ENCODE assay signal across 1 cellular context in the genomic region with DNA sequence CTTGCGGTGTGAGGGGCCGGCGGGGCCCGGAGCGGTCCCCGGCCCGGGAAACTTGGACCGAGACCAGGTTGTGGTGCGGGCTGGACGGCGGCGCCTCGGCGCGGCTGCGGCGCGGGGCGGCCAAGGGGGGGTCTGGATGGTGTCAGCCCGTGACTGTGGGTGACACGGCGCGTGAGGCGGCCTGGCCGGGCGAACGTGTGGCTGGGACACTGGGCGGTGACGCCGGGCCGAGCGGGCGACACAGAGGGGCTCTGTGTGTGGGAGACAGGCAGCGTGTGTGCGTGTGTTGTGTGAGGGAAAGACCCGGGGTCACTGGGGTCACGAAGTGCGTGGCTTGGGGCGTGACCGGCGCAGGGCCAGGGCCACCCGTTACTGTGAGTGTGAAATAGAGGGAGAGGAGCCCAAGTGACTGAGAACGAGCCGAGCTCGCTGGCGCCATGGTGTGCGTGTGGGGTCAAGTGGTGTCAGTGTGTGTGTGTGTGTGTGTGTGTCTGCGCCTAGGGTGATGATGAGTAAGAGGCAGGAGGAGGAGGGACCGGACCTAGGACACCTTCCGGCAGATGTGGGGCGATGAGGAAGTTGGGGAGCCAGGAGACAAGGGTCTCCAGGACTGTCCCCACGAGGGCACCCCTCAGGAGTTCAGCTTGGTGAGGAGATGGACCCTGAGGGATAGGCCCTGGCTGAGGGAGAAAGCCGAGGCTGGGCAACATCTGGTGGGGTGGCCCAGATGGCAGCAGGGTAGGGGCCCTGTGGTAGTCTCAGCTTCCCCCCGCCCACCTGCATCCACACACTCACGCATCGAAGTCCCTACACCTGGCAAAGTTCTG.
TF ChIP-seq lines count a peak whose summit lies in the region.

No MANE protein-coding gene starts in this region.

TF ChIP-seq in K562, 482 proteins besides CTCF, POLR2A, EP300 and RAD21 (continued from another document and continues in another):
- TF ChIP-seq, protein P1, sequence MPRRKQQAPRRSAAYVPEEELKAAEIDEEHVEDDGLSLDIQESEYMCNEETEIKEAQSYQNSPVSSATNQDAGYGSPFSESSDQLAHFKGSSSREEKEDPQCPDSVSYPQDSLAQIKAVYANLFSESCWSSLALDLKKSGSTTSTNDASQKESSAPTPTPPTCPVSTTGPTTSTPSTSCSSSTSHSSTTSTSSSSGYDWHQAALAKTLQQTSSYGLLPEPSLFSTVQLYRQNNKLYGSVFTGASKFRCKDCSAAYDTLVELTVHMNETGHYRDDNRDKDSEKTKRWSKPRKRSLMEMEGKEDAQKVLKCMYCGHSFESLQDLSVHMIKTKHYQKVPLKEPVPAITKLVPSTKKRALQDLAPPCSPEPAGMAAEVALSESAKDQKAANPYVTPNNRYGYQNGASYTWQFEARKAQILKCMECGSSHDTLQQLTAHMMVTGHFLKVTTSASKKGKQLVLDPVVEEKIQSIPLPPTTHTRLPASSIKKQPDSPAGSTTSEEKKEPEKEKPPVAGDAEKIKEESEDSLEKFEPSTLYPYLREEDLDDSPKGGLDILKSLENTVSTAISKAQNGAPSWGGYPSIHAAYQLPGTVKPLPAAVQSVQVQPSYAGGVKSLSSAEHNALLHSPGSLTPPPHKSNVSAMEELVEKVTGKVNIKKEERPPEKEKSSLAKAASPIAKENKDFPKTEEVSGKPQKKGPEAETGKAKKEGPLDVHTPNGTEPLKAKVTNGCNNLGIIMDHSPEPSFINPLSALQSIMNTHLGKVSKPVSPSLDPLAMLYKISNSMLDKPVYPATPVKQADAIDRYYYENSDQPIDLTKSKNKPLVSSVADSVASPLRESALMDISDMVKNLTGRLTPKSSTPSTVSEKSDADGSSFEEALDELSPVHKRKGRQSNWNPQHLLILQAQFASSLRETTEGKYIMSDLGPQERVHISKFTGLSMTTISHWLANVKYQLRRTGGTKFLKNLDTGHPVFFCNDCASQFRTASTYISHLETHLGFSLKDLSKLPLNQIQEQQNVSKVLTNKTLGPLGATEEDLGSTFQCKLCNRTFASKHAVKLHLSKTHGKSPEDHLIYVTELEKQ (CRISPR knock-in tag; IDR thresholded peaks at IDR 0.05): no peak
- TF ChIP-seq LARP7 (IDR thresholded peaks at IDR 0.05) (0 out of 2 replicates have a peak, but pooled peaks have one; percentile 66), SLC30A9 (CRISPR knock-in tag; IDR thresholded peaks at IDR 0.05) (no peak), ZNF239 (CRISPR knock-in tag; IDR thresholded peaks at IDR 0.05) (no peak), SRSF7 (optimal IDR thresholded peaks at IDR 0.05; ENCODE audit: low read depth, low read length) (no peak), MYC (IDR thresholded peaks at IDR 0.05; ENCODE audit: low read depth, low read length) (peak; percentile 58; the same call in 1 of the 2 replicates), MYC (CRISPR knock-in tag; IDR thresholded peaks at IDR 0.05; ENCODE audit: borderline replicate concordance, low read depth) (peak; percentile 33; the same call in 1 of the 2 replicates), ZFPM2 (CRISPR knock-in tag; IDR thresholded peaks at IDR 0.05) (no peak), HCFC1 (IDR thresholded peaks at IDR 0.05; ENCODE audit: low read depth, low read length) (no peak), KAT8 (IDR thresholded peaks at IDR 0.05; ENCODE audit: low read depth) (no peak), TSC22D4 (tag; IDR thresholded peaks at IDR 0.05) (no peak), ZNF263 (CRISPR knock-in tag; IDR thresholded peaks at IDR 0.05; ENCODE audit: borderline replicate concordance) (peak; percentile 73; the same call in 1 of the 2 replicates), ESRRB (CRISPR knock-in tag; IDR thresholded peaks at IDR 0.05; ENCODE audit: borderline replicate concordance) (no peak), ZNF512 (tag; IDR thresholded peaks at IDR 0.05) (no peak), SMAD3 (CRISPR knock-in tag; conservative IDR thresholded peaks at IDR 0.05) (no peak), ATF1 (CRISPR knock-in tag; IDR thresholded peaks at IDR 0.05) (no peak), ATF1 (tag; IDR thresholded peaks at IDR 0.05) (no peak; the same call in 1 of the 2 replicates), FOS (IDR thresholded peaks at IDR 0.05; ENCODE audit: extremely low read depth, insufficient read length) (no peak), TAF9B (IDR thresholded peaks at IDR 0.05; ENCODE audit: partially characterized antibody) (no peak), BHLHE40 (IDR thresholded peaks at IDR 0.05; ENCODE audit: low read length) (peak; percentile 56), ZNF316 (IDR thresholded peaks at IDR 0.05) (0 out of 2 replicates have a peak, but pooled peaks have one; percentile 12), MTA2 (IDR thresholded peaks at IDR 0.05; ENCODE audit: low read depth) (no peak), SP1 (CRISPR knock-in tag; IDR thresholded peaks at IDR 0.05) (peak; percentile 57), SMAD4 (CRISPR knock-in tag; conservative IDR thresholded peaks at IDR 0.05) (peak; percentile 80), ZBED1 (IDR thresholded peaks at IDR 0.05) (no peak), DMBX1 (CRISPR knock-in tag; IDR thresholded peaks at IDR 0.05; ENCODE audit: borderline replicate concordance) (no peak), KLF10 (CRISPR knock-in tag; IDR thresholded peaks at IDR 0.05) (no peak), BRCA1 (IDR thresholded peaks at IDR 0.05) (no peak), BRCA1 (CRISPR knock-in tag; IDR thresholded peaks at IDR 0.05) (no peak), TEAD1 (CRISPR knock-in tag; IDR thresholded peaks at IDR 0.05) (no peak), ZNF583 (CRISPR knock-in tag; IDR thresholded peaks at IDR 0.05) (no peak), NFE2 (IDR thresholded peaks at IDR 0.05; ENCODE audit: low read depth) (no peak), NFIC (IDR thresholded peaks at IDR 0.05) (peak; percentile 51), ETV6 (IDR thresholded peaks at IDR 0.05; ENCODE audit: borderline replicate concordance in 1 of 2, low read depth in 2 of 2, low read length in 1 of 2) (no peak), ETV6 (CRISPR knock-in tag; IDR thresholded peaks at IDR 0.05; ENCODE audit: borderline replicate concordance) (no peak), PML (IDR thresholded peaks at IDR 0.05; ENCODE audit: low read length) (no peak), BRF1 (IDR thresholded peaks at IDR 0.05; ENCODE audit: borderline replicate concordance, extremely low read depth, insufficient read length) (no peak), SREBF2 (CRISPR knock-in tag; IDR thresholded peaks at IDR 0.05) (no peak), MCM7 (IDR thresholded peaks at IDR 0.05) (no peak), PTTG1 (tag; IDR thresholded peaks at IDR 0.05; ENCODE audit: low read depth) (no peak)
- TF ChIP-seq, protein P2, sequence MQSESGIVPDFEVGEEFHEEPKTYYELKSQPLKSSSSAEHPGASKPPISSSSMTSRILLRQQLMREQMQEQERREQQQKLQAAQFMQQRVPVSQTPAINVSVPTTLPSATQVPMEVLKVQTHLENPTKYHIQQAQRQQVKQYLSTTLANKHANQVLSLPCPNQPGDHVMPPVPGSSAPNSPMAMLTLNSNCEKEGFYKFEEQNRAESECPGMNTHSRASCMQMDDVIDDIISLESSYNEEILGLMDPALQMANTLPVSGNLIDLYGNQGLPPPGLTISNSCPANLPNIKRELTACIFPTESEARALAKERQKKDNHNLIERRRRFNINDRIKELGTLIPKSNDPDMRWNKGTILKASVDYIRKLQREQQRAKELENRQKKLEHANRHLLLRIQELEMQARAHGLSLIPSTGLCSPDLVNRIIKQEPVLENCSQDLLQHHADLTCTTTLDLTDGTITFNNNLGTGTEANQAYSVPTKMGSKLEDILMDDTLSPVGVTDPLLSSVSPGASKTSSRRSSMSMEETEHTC (IDR thresholded peaks at IDR 0.05): no peak
- TF ChIP-seq, protein P3, sequence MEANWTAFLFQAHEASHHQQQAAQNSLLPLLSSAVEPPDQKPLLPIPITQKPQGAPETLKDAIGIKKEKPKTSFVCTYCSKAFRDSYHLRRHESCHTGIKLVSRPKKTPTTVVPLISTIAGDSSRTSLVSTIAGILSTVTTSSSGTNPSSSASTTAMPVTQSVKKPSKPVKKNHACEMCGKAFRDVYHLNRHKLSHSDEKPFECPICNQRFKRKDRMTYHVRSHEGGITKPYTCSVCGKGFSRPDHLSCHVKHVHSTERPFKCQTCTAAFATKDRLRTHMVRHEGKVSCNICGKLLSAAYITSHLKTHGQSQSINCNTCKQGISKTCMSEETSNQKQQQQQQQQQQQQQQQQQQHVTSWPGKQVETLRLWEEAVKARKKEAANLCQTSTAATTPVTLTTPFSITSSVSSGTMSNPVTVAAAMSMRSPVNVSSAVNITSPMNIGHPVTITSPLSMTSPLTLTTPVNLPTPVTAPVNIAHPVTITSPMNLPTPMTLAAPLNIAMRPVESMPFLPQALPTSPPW (CRISPR knock-in tag; IDR thresholded peaks at IDR 0.05): no peak; the same call in 1 of the 2 replicates
- TF ChIP-seq, protein P4, sequence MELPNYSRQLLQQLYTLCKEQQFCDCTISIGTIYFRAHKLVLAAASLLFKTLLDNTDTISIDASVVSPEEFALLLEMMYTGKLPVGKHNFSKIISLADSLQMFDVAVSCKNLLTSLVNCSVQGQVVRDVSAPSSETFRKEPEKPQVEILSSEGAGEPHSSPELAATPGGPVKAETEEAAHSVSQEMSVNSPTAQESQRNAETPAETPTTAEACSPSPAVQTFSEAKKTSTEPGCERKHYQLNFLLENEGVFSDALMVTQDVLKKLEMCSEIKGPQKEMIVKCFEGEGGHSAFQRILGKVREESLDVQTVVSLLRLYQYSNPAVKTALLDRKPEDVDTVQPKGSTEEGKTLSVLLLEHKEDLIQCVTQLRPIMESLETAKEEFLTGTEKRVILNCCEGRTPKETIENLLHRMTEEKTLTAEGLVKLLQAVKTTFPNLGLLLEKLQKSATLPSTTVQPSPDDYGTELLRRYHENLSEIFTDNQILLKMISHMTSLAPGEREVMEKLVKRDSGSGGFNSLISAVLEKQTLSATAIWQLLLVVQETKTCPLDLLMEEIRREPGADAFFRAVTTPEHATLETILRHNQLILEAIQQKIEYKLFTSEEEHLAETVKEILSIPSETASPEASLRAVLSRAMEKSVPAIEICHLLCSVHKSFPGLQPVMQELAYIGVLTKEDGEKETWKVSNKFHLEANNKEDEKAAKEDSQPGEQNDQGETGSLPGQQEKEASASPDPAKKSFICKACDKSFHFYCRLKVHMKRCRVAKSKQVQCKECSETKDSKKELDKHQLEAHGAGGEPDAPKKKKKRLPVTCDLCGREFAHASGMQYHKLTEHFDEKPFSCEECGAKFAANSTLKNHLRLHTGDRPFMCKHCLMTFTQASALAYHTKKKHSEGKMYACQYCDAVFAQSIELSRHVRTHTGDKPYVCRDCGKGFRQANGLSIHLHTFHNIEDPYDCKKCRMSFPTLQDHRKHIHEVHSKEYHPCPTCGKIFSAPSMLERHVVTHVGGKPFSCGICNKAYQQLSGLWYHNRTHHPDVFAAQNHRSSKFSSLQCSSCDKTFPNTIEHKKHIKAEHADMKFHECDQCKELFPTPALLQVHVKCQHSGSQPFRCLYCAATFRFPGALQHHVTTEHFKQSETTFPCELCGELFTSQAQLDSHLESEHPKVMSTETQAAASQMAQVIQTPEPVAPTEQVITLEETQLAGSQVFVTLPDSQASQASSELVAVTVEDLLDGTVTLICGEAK (IDR thresholded peaks at IDR 0.05): peak; percentile 80
- TF ChIP-seq, protein P4 (CRISPR knock-in tag; IDR thresholded peaks at IDR 0.05): no peak
- TF ChIP-seq, protein P5, sequence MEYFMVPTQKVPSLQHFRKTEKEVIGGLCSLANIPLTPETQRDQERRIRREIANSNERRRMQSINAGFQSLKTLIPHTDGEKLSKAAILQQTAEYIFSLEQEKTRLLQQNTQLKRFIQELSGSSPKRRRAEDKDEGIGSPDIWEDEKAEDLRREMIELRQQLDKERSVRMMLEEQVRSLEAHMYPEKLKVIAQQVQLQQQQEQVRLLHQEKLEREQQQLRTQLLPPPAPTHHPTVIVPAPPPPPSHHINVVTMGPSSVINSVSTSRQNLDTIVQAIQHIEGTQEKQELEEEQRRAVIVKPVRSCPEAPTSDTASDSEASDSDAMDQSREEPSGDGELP (CRISPR knock-in tag; IDR thresholded peaks at IDR 0.05; ENCODE audit: borderline replicate concordance): peak; percentile 64; the same call in 1 of the 2 replicates
